ENCODE assay signal across 8 cellular contexts in the genomic region with DNA sequence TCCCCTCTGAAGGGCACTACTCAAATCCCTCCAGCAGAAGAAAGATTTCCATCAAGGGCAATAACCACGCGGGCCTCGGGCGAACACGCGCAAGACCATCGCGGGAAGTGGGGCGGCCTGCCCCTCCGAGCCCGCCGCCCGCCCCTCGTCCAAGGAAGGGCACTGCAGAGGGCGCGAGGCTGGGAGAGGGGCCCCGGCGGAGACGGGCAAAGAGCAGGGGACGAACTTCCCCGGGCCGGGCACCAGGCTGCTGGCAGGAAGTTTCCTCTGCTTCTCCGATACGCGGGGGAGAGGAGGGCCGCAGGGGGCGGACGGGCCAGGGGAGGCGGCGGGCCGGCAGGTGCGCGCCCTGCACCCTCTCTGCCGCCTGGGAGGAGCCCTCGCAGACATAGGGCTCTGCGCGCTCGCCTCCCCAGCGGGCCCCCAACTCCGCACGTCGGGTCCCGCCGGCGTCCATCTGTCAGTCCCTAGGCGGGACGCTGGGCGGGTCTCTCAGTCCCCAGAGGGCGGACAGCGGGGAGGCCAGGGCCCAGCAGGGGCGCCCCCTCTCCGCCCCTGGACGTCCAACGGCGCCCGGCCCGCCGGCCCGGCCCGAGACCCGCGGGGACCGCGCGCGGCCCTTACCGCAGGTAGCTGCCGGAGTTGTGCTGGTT. TPM values are rescaled to one million over a fixed set of nuclear protein-coding genes. Genes with fewer than 3 reads are reported as not detected.
DNase-seq lines count a peak whose midpoint lies in the region; ATAC-seq and TF ChIP-seq lines count a peak whose summit lies in the region.

No MANE protein-coding gene starts in this region.

- peaks cover 57% of the 10 kb centered on the region for H3K27me3 ChIP-seq in iPS-20b (ENCODE audit: insufficient read depth, low read length)

- no peak for DNase-seq in activated naive CD4-positive, alpha-beta T cell treated with anti-CD3 and anti-CD28 coated beads, Interleukin-2, amount 50 U/mL, for 16 hours
- DNase-seq in WTC11 (ENCODE audit: low spot score) (peak; percentile 41), Kasumi-1 (lab: John Stamatoyannopoulos, UW) (no peak)
- peak; percentile 6 for DNase-seq in stimulated activated naive CD8-positive, alpha-beta T cell treated with anti-CD3 and anti-CD28 coated beads, Interleukin-15, Interleukin-2, amounts not matched to agents 100 U/mL and 50 U/mL, for 24 hours

- CTCF ChIA-PET in WTC11 (lab: Charles Lee) = interaction anchor here (1.6 kb wide), 2 partner anchors 11 to 156 kb away, joined by 5 to 6 read pairs; no protein-coding TSS in a partner anchor

- no peak for TF ChIP-seq CTCF in WTC11 (IDR thresholded peaks at IDR 0.05)

- H3K4me3 Mint-ChIP-seq in activated naive CD4-positive, alpha-beta T cell treated with anti-CD3 and anti-CD28 coated beads, Interleukin-2, amount 50 U/mL, for 24 hours = peak overlapping the region; percentile 61
- H3K4me3 Mint-ChIP-seq in WTC11 = peak overlapping the region; percentile 79

- POLR2A ChIA-PET in WTC11 (lab: Charles Lee) = interaction anchor here (1.0 kb wide), 1 partner anchor 340 kb away, joined by 9 read pairs; no protein-coding TSS in a partner anchor

- H3K4me1 Mint-ChIP-seq in activated naive CD4-positive, alpha-beta T cell treated with anti-CD3 and anti-CD28 coated beads, Interleukin-2, amount 50 U/mL, for 24 hours = peaks cover 12% of the 10 kb centered on the region
- H3K4me1 Mint-ChIP-seq in WTC11 = peaks cover 20% of the 10 kb centered on the region

- no peak overlapping the region for H3K27ac Mint-ChIP-seq in activated naive CD4-positive, alpha-beta T cell treated with anti-CD3 and anti-CD28 coated beads, Interleukin-2, amount 50 U/mL, for 24 hours
- no peak overlapping the region for H3K27ac Mint-ChIP-seq in WTC11

- no peak overlapping the region for H3K27ac ChIP-seq in iPS-20b (ENCODE audit: low read length)

- H3K4me1 ChIP-seq in iPS-20b (ENCODE audit: insufficient read depth, low read length) = no peaks in the 10 kb centered on the region

- H3K36me3 ChIP-seq in iPS-20b (ENCODE audit: insufficient read depth, low read depth, low read length) = no peaks in the 10 kb centered on the region

- H3K9me3 Mint-ChIP-seq in activated naive CD4-positive, alpha-beta T cell treated with anti-CD3 and anti-CD28 coated beads, Interleukin-2, amount 50 U/mL, for 24 hours = no peaks in the 10 kb centered on the region
- H3K9me3 Mint-ChIP-seq in WTC11 = no peaks in the 10 kb centered on the region

- H3K9me3 ChIP-seq in iPS-20b (ENCODE audit: insufficient read depth, low read depth, low read length) = no peaks in the 10 kb centered on the region

- peaks cover 33% of the 10 kb centered on the region for H3K27me3 Mint-ChIP-seq in activated naive CD4-positive, alpha-beta T cell treated with anti-CD3 and anti-CD28 coated beads, Interleukin-2, amount 50 U/mL, for 24 hours
- peaks cover 43% of the 10 kb centered on the region for H3K27me3 Mint-ChIP-seq in WTC11 (ENCODE audit: low read depth)

- 0 out of 2 replicates have a peak overlapping the region, but pooled peaks have one; percentile 45 for H3K9ac ChIP-seq in iPS-20b (ENCODE audit: low read depth, low read length)

- no peaks in the 10 kb centered on the region for H3K36me3 Mint-ChIP-seq in activated naive CD4-positive, alpha-beta T cell treated with anti-CD3 and anti-CD28 coated beads, Interleukin-2, amount 50 U/mL, for 24 hours
- H3K36me3 Mint-ChIP-seq in WTC11 = no peaks in the 10 kb centered on the region

- ATAC-seq in WTC11 (peak; percentile 39), HG02571 (IDR thresholded peaks at IDR 0.05; ENCODE audit: unreplicated experiment) (no peak), GM21367 (IDR thresholded peaks at IDR 0.05; ENCODE audit: unreplicated experiment) (no peak)
- ATAC-seq in stimulated activated naive CD8-positive, alpha-beta T cell treated with anti-CD3 and anti-CD28 coated beads, Interleukin-15, Interleukin-2, amounts not matched to agents 100 U/mL and 50 U/mL, for 24 hours = no peak

- peak overlapping the region; percentile 68 for H3K4me3 ChIP-seq in iPS-20b (ENCODE audit: low read length)

TF ChIP-seq in WTC11, 78 proteins besides CTCF, POLR2A, EP300 and RAD21 (continues in another document):
- TF ChIP-seq ZNF423 (CRISPR knock-in tag; IDR thresholded peaks at IDR 0.05) (peak; percentile 68; the same call in 1 of the 2 replicates), ESRRA (CRISPR knock-in tag; IDR thresholded peaks at IDR 0.05; ENCODE audit: borderline replicate concordance) (no peak), PRRX2 (CRISPR knock-in tag; IDR thresholded peaks at IDR 0.05) (no peak), NR2C2 (CRISPR knock-in tag; IDR thresholded peaks at IDR 0.05) (no peak), TEAD4 (CRISPR knock-in tag; IDR thresholded peaks at IDR 0.05) (no peak), ARID4B (CRISPR knock-in tag; IDR thresholded peaks at IDR 0.05; ENCODE audit: borderline replicate concordance) (no peak)
- TF ChIP-seq, protein P1, sequence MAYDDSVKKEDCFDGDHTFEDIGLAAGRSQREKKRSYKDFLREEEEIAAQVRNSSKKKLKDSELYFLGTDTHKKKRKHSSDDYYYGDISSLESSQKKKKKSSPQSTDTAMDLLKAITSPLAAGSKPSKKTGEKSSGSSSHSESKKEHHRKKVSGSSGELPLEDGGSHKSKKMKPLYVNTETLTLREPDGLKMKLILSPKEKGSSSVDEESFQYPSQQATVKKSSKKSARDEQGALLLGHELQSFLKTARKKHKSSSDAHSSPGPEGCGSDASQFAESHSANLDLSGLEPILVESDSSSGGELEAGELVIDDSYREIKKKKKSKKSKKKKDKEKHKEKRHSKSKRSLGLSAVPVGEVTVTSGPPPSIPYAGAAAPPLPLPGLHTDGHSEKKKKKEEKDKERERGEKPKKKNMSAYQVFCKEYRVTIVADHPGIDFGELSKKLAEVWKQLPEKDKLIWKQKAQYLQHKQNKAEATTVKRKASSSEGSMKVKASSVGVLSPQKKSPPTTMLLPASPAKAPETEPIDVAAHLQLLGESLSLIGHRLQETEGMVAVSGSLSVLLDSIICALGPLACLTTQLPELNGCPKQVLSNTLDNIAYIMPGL (CRISPR knock-in tag; IDR thresholded peaks at IDR 0.05) = peak; percentile 49; the same call in 1 of the 2 replicates
- TF ChIP-seq, protein P2, sequence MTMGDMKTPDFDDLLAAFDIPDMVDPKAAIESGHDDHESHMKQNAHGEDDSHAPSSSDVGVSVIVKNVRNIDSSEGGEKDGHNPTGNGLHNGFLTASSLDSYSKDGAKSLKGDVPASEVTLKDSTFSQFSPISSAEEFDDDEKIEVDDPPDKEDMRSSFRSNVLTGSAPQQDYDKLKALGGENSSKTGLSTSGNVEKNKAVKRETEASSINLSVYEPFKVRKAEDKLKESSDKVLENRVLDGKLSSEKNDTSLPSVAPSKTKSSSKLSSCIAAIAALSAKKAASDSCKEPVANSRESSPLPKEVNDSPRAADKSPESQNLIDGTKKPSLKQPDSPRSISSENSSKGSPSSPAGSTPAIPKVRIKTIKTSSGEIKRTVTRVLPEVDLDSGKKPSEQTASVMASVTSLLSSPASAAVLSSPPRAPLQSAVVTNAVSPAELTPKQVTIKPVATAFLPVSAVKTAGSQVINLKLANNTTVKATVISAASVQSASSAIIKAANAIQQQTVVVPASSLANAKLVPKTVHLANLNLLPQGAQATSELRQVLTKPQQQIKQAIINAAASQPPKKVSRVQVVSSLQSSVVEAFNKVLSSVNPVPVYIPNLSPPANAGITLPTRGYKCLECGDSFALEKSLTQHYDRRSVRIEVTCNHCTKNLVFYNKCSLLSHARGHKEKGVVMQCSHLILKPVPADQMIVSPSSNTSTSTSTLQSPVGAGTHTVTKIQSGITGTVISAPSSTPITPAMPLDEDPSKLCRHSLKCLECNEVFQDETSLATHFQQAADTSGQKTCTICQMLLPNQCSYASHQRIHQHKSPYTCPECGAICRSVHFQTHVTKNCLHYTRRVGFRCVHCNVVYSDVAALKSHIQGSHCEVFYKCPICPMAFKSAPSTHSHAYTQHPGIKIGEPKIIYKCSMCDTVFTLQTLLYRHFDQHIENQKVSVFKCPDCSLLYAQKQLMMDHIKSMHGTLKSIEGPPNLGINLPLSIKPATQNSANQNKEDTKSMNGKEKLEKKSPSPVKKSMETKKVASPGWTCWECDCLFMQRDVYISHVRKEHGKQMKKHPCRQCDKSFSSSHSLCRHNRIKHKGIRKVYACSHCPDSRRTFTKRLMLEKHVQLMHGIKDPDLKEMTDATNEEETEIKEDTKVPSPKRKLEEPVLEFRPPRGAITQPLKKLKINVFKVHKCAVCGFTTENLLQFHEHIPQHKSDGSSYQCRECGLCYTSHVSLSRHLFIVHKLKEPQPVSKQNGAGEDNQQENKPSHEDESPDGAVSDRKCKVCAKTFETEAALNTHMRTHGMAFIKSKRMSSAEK (CRISPR knock-in tag; IDR thresholded peaks at IDR 0.05; ENCODE audit: borderline replicate concordance) = no peak

RNA-seq across cellular contexts. Expression of gene TFCP2L1, which starts 0.5 kb away (rescaled TPM):
- total RNA-seq in WTC11 (2021) = 3.3 to 4.3 TPM (median 3.7 TPM) in 3 replicates

Comparison
In these comparisons a context has a peak if more than half of its experiments do, and no peak if none do; other contexts are left out.
1. DNase-seq: peak in WTC11 (single experiment) and stimulated activated naive CD8-positive, alpha-beta T cell treated with anti-CD3 and anti-CD28 coated beads, Interleukin-15, Interleukin-2, amounts not matched to agents 100 U/mL and 50 U/mL, for 24 hours (single experiment); none in activated naive CD4-positive, alpha-beta T cell treated with anti-CD3 and anti-CD28 coated beads, Interleukin-2, amount 50 U/mL, for 16 hours (single experiment) and Kasumi-1 (0 of 2).